Comparison of ENCODE assay signal across 16 cellular contexts in the genomic region with DNA sequence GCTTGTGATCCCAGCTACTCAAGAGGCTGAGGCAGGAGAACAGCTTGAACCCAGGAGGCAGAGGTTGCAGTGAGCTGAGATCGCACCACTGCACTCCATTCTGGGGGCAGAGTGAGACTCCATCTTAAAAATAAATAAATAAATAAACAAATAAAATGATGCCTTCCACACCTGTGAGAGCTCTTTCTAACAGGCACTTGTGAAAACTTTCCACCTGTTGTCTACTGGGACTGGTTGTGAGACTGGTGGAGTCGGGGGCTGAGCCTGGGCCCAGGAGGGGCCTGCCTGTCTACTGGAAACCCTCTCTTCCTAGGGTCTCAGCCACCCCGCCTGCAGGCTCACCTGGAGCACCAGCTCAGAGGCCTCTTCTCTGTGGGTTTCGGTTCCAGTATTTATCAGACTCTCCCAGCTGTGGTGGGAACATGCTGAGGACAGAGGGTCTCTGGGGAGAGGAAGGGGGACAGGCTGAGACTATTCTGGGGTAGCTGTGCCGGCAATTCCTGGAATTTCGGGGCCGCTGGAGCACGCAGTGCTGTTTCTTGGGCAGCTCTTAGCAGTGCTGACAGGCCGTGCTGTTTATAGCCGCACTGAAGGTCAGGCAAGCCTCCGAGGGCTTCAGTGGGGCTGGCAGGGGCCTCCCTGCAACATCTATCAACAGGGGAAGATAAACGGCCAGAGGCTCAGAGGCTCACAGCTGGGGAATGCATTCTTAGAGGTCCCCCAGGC. TPM values are rescaled to one million over a fixed set of nuclear protein-coding genes. Genes with fewer than 3 reads are reported as not detected.
DNase-seq lines count a peak whose midpoint lies in the region; ATAC-seq and TF ChIP-seq lines count a peak whose summit lies in the region.
"Had no signal": no experiment of that assay in that cellular context is flagged by ENCODE, and none has a peak within 500 bp of the region (broad histone marks: within the 10 kb centered on the region; RNA-seq: fewer than 3 reads in every experiment).

No MANE protein-coding gene starts in this region.

- DNase-seq in DMS 273 (lab: John Stamatoyannopoulos, UW; ENCODE audit: unreplicated experiment) (peak; percentile 46), DMS 273 treated with DMSO at 0.1 percent for 48 hours (lab: John Stamatoyannopoulos, UW) (no peak), Right ventricle myocardium superior (peak; percentile 86), neuronal stem cell (ENCODE audit: low spot score) (no peak), vagina (ENCODE audit: extremely low spot score in 2 of 2) (no peak), NCI-H1092 (lab: John Stamatoyannopoulos, UW) (no peak), lower leg skin (ENCODE audit: low spot score in 2 of 2) (no peak)
- DNase-seq: activated CD4-positive, alpha-beta T cell treated with anti-CD3 and anti-CD28 coated beads for 4 hours; activated naive CD4-positive, alpha-beta T cell treated with Interleukin-2 at 50 U/mL for 16 hours; DND-41; natural killer cell; NCI-H526; stimulated activated CD4-positive, alpha-beta T cell treated with anti-CD3 and anti-CD28 coated beads, Interleukin-2, amount 100 ng/mL, for 24 hours had no signal

- H3K27ac ChIP-seq in neuronal stem cell (replicated peaks; ENCODE audit: low read length) (no peak overlapping the region), vagina (peak overlapping the region; percentile 55)
- H3K27ac ChIP-seq: 22Rv1 had no signal

- ATAC-seq in Right ventricle myocardium superior (ENCODE audit: poor library complexity): peak; percentile 28
- ATAC-seq in GM19452 (IDR thresholded peaks at IDR 0.05; ENCODE audit: unreplicated experiment): no peak
- ATAC-seq: natural killer cell had no signal

- H4K8ac ChIP-seq in neuronal stem cell (ENCODE audit: low read depth, low read length): no peak overlapping the region

- H2BK5ac ChIP-seq in neuronal stem cell (ENCODE audit: low read length): no peak overlapping the region

- no peak overlapping the region for H3K14ac ChIP-seq in neuronal stem cell (ENCODE audit: low read length)

- no peak overlapping the region for H3K23ac ChIP-seq in neuronal stem cell (ENCODE audit: low read depth, low read length, poor library complexity)

- no peak overlapping the region for H2BK12ac ChIP-seq in neuronal stem cell (ENCODE audit: low read length)

- H3K27me3 ChIP-seq in neuronal stem cell (ENCODE audit: control insufficient read depth in 3 of 3, insufficient read depth in 3 of 3, low read depth in 1 of 3, low read length in 3 of 3): peaks cover 0 to 86% (median 0%) of the 10 kb centered on the region in 3 experiments
- no peaks in the 10 kb centered on the region for H3K27me3 ChIP-seq in vagina

- no CpG with 5 or more reads among the region's 12 CpGs for WGBS in neuronal stem cell (ENCODE audit: extremely low coverage in 2 of 2, insufficient read length in 2 of 2, insufficient replicate concordance in 1 of 2), 2 donors
- WGBS in lower leg skin, 2 donors: 59 to 84% methylated on average over 11 to 12 of the region's 12 CpGs

- H2BK15ac ChIP-seq in neuronal stem cell (ENCODE audit: low read length): peak overlapping the region; percentile 10

- H3K79me1 ChIP-seq in neuronal stem cell (ENCODE audit: low read depth, low read length): no peaks in the 10 kb centered on the region

- no peak overlapping the region for H3K4ac ChIP-seq in neuronal stem cell (ENCODE audit: low read length)

- H3K4me2 ChIP-seq in neuronal stem cell (ENCODE audit: insufficient read depth, low read length, poor library complexity, severe bottlenecking): no peak overlapping the region

- no peak overlapping the region for H2BK120ac ChIP-seq in neuronal stem cell (ENCODE audit: low read depth, low read length)

- H3K9ac ChIP-seq in neuronal stem cell (ENCODE audit: low read depth, low read length, poor library complexity): no peak overlapping the region

- H3K4me1 ChIP-seq in neuronal stem cell (ENCODE audit: control insufficient read depth in 2 of 2, insufficient read depth in 1 of 2, low read depth in 1 of 2, low read length in 2 of 2): peaks cover 26 to 29% of the 10 kb centered on the region in 2 donors
- peaks cover 11% of the 10 kb centered on the region for H3K4me1 ChIP-seq in vagina

- H3K36me3 ChIP-seq in neuronal stem cell (replicated peaks in 1 of 2; ENCODE audit: control insufficient read depth in 2 of 2, insufficient read depth in 2 of 2, low read length in 2 of 2): no peaks in the 10 kb centered on the region
- no peaks in the 10 kb centered on the region for H3K36me3 ChIP-seq in vagina

- peak overlapping the region; percentile 80 for H2AFZ ChIP-seq in neuronal stem cell (ENCODE audit: low read length)

- intact Hi-C loops in Right ventricle myocardium superior (cut with DNase I) (no loop called here), vagina (cut with DNase I) (no loop called here), lower leg skin (cut with DNase I; ENCODE audit: low total_unique reads) (no loop called here)

- H2AK5ac ChIP-seq in neuronal stem cell (ENCODE audit: low read depth, low read length): no peak overlapping the region

- H3K4me3 ChIP-seq in neuronal stem cell (ENCODE audit: low read length in 2 of 2) (no peak overlapping the region), vagina (no peak overlapping the region), lower leg skin (ENCODE audit: low read depth, poor library complexity, severe bottlenecking) (no peak overlapping the region)

- H4K91ac ChIP-seq in neuronal stem cell (ENCODE audit: low read depth, low read length, poor library complexity): no peak overlapping the region

- TF ChIP-seq POLR2A in vagina (IDR thresholded peaks at IDR 0.05): no peak
- no peak for TF ChIP-seq POLR2A in lower leg skin (IDR thresholded peaks at IDR 0.05)

- TF ChIP-seq CTCF in vagina (IDR thresholded peaks at IDR 0.05): no peak
- TF ChIP-seq CTCF in lower leg skin (IDR thresholded peaks at IDR 0.05): no peak

- peak overlapping the region; percentile 24 for H3K18ac ChIP-seq in neuronal stem cell (ENCODE audit: low read length)

- H3K9me3 ChIP-seq in neuronal stem cell (replicated peaks in 1 of 2; ENCODE audit: control insufficient read depth in 2 of 2, insufficient read depth in 1 of 2, low read depth in 1 of 2, low read length in 2 of 2) (no peaks in the 10 kb centered on the region), vagina (no peaks in the 10 kb centered on the region)

RNA-seq across cellular contexts. Expression of gene LDB3, which starts 3.8 kb away (rescaled TPM):
- total RNA-seq in Right ventricle myocardium superior (1,375 TPM), vagina (4.7 TPM), lower leg skin (1 to 10 TPM in 1 of 4 donors, under 1 TPM in 3; 0.46 to 2.9 (median 0.83) TPM)
- 0.08 TPM for polyA plus RNA-seq in neuronal stem cell (2013, experiment 1 of 2)
- 0.11 TPM for polyA plus RNA-seq in neuronal stem cell (2013, experiment 2 of 2)

RNA-seq across cellular contexts. Expression of gene OPN4, which starts 17.8 kb away (rescaled TPM):
- total RNA-seq in Right ventricle myocardium superior: 0.40 TPM
- not detected for polyA plus RNA-seq in neuronal stem cell (2013, experiment 1 of 2)
- polyA plus RNA-seq in neuronal stem cell (2013, experiment 2 of 2): not detected
- total RNA-seq in vagina: not detected
- under 1 TPM; 0.29 to 0.80 (median 0.35) TPM for total RNA-seq in lower leg skin
- total RNA-seq: natural killer cell, SK-MEL-5 had no signal

Comparison
In these comparisons a context has a peak if more than half of its experiments do, and no peak if none do; other contexts are left out.
1. DNase-seq: peak in DMS 273 (single experiment) and Right ventricle myocardium superior (single experiment); none in DMS 273 treated with DMSO at 0.1 percent for 48 hours (single experiment), neuronal stem cell (single experiment), vagina (0 of 2), NCI-H1092 (single experiment) and lower leg skin (0 of 2).
2. RNA of gene LDB3, which starts 3.8 kb away (total RNA-seq): 1,375 TPM in Right ventricle myocardium superior (single experiment); 4.7 TPM in vagina (single experiment) and 0.46 to 2.9 TPM in lower leg skin; every median in the first group is over 100 times any median in the second.